3 cellular contexts compared by ENCODE assay signal in the genomic region with DNA sequence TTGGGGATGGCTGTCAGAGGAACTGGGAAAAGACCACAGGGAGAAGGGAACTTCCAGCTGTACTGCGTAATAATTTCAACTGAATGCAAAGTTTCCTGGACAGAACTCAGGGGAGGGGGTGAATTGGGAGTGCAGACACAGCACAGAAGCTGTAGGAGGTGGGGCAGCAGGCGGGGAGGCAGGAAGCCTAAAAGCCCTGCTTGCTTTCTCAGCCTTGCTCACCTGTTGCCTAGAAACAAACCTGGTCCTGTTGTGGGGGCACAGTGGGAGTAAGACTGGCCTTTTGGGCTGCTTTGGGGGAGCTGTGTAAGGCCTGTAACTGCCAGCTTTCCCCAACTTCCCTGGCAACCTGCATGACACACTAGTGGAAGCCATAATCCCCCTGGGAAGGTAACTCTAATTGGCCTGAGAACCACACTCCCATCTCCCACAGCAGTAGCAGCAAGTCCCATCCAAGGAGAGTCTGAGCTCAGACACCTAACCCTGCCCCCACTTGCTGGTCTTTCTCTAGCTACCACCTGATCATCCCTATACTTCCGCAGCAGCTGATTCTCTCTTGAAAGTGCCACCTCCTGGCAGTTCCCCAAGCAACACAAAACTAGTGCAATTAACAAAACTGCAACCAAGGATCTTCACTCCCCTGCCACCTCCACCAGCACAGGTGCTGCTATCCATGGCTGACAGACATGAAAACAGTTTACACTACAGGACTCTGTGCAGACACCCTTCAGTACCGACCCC.
TF ChIP-seq lines count a peak whose summit lies in the region.

No MANE protein-coding gene starts in this region.

TF ChIP-seq in GM23338, 12 proteins besides CTCF, POLR2A, EP300 and RAD21:
- TF ChIP-seq EZH2 (IDR thresholded peaks at IDR 0.05; ENCODE audit: low read depth, unreplicated experiment) (no peak), POLR2AphosphoS5 (IDR thresholded peaks at IDR 0.05; ENCODE audit: low read depth) (no peak), EZH2phosphoT487 (IDR thresholded peaks at IDR 0.05; ENCODE audit: unreplicated experiment) (no peak), ETS1 (IDR thresholded peaks at IDR 0.05) (no peak)

TF ChIP-seq in HEK293, 187 proteins besides CTCF, POLR2A, EP300 and RAD21:
- TF ChIP-seq SCRT2 (tag by site-specific recombination; IDR thresholded peaks at IDR 0.05) = 0 out of 2 replicates have a peak, but pooled peaks have one; percentile 9
- TF ChIP-seq ZNF48 (tag by site-specific recombination; IDR thresholded peaks at IDR 0.05) = no peak

TF ChIP-seq in H1, 55 proteins besides CTCF, POLR2A, EP300 and RAD21:
- TF ChIP-seq CEBPB (IDR thresholded peaks at IDR 0.05; ENCODE audit: low read depth, low read length) = no peak
- TF ChIP-seq SP4 (IDR thresholded peaks at IDR 0.05; ENCODE audit: low read length) = no peak
- TF ChIP-seq TEAD4 (IDR thresholded peaks at IDR 0.05; ENCODE audit: low read depth, low read length) = no peak
- no peak for TF ChIP-seq HDAC2 (IDR thresholded peaks at IDR 0.05; ENCODE audit: borderline replicate concordance in 1 of 2, low read depth in 2 of 2, low read length in 2 of 2)
- no peak for TF ChIP-seq CHD7 (IDR thresholded peaks at IDR 0.05; ENCODE audit: insufficient replicate concordance, low read length)
- no peak for TF ChIP-seq SP2 (IDR thresholded peaks at IDR 0.05; ENCODE audit: low read length)
- no peak for TF ChIP-seq SIN3A (conservative IDR thresholded peaks at IDR 0.05 in 1 of 2, IDR thresholded peaks at IDR 0.05 in 1 of 2; ENCODE audit: low read depth in 1 of 2, low read length in 2 of 2)
- TF ChIP-seq SRF (IDR thresholded peaks at IDR 0.05; ENCODE audit: low read depth, low read length) = no peak
- no peak for TF ChIP-seq GABPA (IDR thresholded peaks at IDR 0.05; ENCODE audit: borderline replicate concordance, insufficient read depth, low read length)
- no peak for TF ChIP-seq JUND (IDR thresholded peaks at IDR 0.05; ENCODE audit: low read length)
- no peak for TF ChIP-seq CHD2 (IDR thresholded peaks at IDR 0.05; ENCODE audit: low read length)
- no peak for TF ChIP-seq ASH2L (IDR thresholded peaks at IDR 0.05; ENCODE audit: low read length)
- no peak for TF ChIP-seq SIRT6 (IDR thresholded peaks at IDR 0.05; ENCODE audit: low read length)
- no peak for TF ChIP-seq CTBP2 (IDR thresholded peaks at IDR 0.05; ENCODE audit: borderline replicate concordance, insufficient read depth, insufficient read length, low read length)
- no peak for TF ChIP-seq SP1 (IDR thresholded peaks at IDR 0.05; ENCODE audit: low read depth, low read length)
- TF ChIP-seq MAX (IDR thresholded peaks at IDR 0.05) = no peak
- no peak for TF ChIP-seq EZH2 (IDR thresholded peaks at IDR 0.05; ENCODE audit: low read depth, low read length, severe bottlenecking)
- TF ChIP-seq GTF2F1 (IDR thresholded peaks at IDR 0.05; ENCODE audit: borderline replicate concordance, low read depth, low read length) = no peak
- TF ChIP-seq, protein P1, sequence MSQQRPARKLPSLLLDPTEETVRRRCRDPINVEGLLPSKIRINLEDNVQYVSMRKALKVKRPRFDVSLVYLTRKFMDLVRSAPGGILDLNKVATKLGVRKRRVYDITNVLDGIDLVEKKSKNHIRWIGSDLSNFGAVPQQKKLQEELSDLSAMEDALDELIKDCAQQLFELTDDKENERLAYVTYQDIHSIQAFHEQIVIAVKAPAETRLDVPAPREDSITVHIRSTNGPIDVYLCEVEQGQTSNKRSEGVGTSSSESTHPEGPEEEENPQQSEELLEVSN (IDR thresholded peaks at IDR 0.05) = no peak
